Comparison of ENCODE assay signal across 8 cellular contexts in genomic region chr11:118916842-118917388, GRCh38. TPM values are rescaled to one million over a fixed set of nuclear protein-coding genes. Genes with fewer than 3 reads are reported as not detected.
DNase-seq lines count a peak whose midpoint lies in the region; FAIRE-seq and TF ChIP-seq lines count a peak whose summit lies in the region.

No MANE protein-coding gene starts in this region.

- 16 to 26% methylated on average over 6 to 8 of the region's 8 CpGs for WGBS in testis, 2 donors

- TF ChIP-seq POLR2A in testis (IDR thresholded peaks at IDR 0.05) (no peak), H54 (IDR thresholded peaks at IDR 0.05; ENCODE audit: low read depth, low read length) (no peak)

- H3K4me1 ChIP-seq in testis = peaks cover 99% of the 10 kb centered on the region

- H3K9me3 ChIP-seq in testis = no peaks in the 10 kb centered on the region

- peak; percentile 11 to 50 for DNase-seq in NCI-H2081 (lab: John Stamatoyannopoulos, UW)
- no peak for DNase-seq in NCI-H2081 treated with DMSO at 0.1 percent for 48 hours (lab: John Stamatoyannopoulos, UW)
- DNase-seq in iris pigment epithelial cell (ENCODE audit: low read depth) = peak; percentile 82
- peak; percentile 87 for DNase-seq in testis
- DNase-seq in SK-N-DZ (ENCODE audit: low spot score) = no peak
- DNase-seq in cerebellum (ENCODE audit: low spot score) = no peak
- no peak for DNase-seq in H54 (ENCODE audit: insufficient read length, low spot score)

- H3K27ac ChIP-seq in angular gyrus (ENCODE audit: low read depth, low read length) (peak overlapping the region; percentile 65), testis (peak overlapping the region; percentile 83 to 94)

- intact Hi-C loops in testis (cut with DNase I; ENCODE audit: low total_unique reads) = no loop called here

- H3K27me3 ChIP-seq in testis = no peaks in the 10 kb centered on the region

- no peak for TF ChIP-seq CTCF in testis (IDR thresholded peaks at IDR 0.05)

- no peaks in the 10 kb centered on the region for H3K36me3 ChIP-seq in testis (ENCODE audit: low read depth, missing control alignments)

- no peak for FAIRE-seq in H54 (lab: Jason Lieb, UNC)

- H3K4me3 ChIP-seq in testis = no peak overlapping the region

RNA-seq across cellular contexts. Expression of gene BCL9L, which starts 8.8 kb away (rescaled TPM):
- total RNA-seq in testis (10 to 100 TPM; 37.0 to 38.9 TPM), cerebellum (7.9 TPM)
- polyA plus RNA-seq in testis (ENCODE audit: insufficient read depth, low read depth, low replicate concordance) = 30.7 TPM
- polyA plus RNA-seq in SK-N-DZ (2014; cell fraction: cytosol; rRNA removed) = 1.3 and 2.8 TPM in 2 replicates
- 1.1 and 1.7 TPM in 2 replicates for polyA plus RNA-seq in SK-N-DZ (2014; cell fraction: nucleus; rRNA removed)

RNA-seq across cellular contexts. Expression of gene CXCR5, which starts 33.2 kb away (rescaled TPM):
- total RNA-seq in testis (under 1 TPM in 1 of 2 donors, not detected in 1; 0.06 TPM), cerebellum (not detected)
- 0.22 TPM for polyA plus RNA-seq in testis (ENCODE audit: insufficient read depth, low read depth, low replicate concordance)
- polyA plus RNA-seq in SK-N-DZ (2014; cell fraction: cytosol; rRNA removed) = not detected in 2 replicates
- polyA plus RNA-seq in SK-N-DZ (2014; cell fraction: nucleus; rRNA removed) = not detected in 2 replicates

RNA-seq across cellular contexts. Expression of gene UPK2, which starts 39.2 kb away (rescaled TPM):
- total RNA-seq in testis (under 1 TPM in 1 of 2 donors, not detected in 1; 0.68 TPM), cerebellum (not detected)
- polyA plus RNA-seq in testis (ENCODE audit: insufficient read depth, low read depth, low replicate concordance) = 0.50 TPM
- not detected in 2 replicates for polyA plus RNA-seq in SK-N-DZ (2014; cell fraction: cytosol; rRNA removed)
- not detected in 2 replicates for polyA plus RNA-seq in SK-N-DZ (2014; cell fraction: nucleus; rRNA removed)

RNA-seq across cellular contexts. Expression of gene FOXR1, which starts 54.6 kb away (rescaled TPM):
- 1 to 10 TPM; 5.0 to 8.9 TPM for total RNA-seq in testis
- 7.3 TPM for polyA plus RNA-seq in testis (ENCODE audit: insufficient read depth, low read depth, low replicate concordance)
- not detected in 2 replicates for polyA plus RNA-seq in SK-N-DZ (2014; cell fraction: cytosol; rRNA removed)
- not detected in 2 replicates for polyA plus RNA-seq in SK-N-DZ (2014; cell fraction: nucleus; rRNA removed)
- total RNA-seq in cerebellum = not detected

Comparison
In these comparisons a context has a peak if more than half of its experiments do, and no peak if none do; other contexts are left out.
1. DNase-seq: peak in NCI-H2081 (2 of 2), iris pigment epithelial cell (single experiment) and testis (single experiment); none in NCI-H2081 treated with DMSO at 0.1 percent for 48 hours (single experiment), SK-N-DZ (single experiment), cerebellum (single experiment) and H54 (single experiment).